Comparison of ENCODE assay signal across 26 cellular contexts in genomic region chr2:120450196-120450820, GRCh38.
A peak's percentile ranks its signal among the peaks of the same experiment; 100 is the strongest.
DNase-seq lines count a peak whose midpoint lies in the region; ATAC-seq and TF ChIP-seq lines count a peak whose summit lies in the region.
"Had no signal": no experiment of that assay in that cellular context is flagged by ENCODE, and none has a peak within 500 bp of the region (broad histone marks: within the 10 kb centered on the region; RNA-seq: fewer than 3 reads in every experiment).

No MANE protein-coding gene starts in this region.

- H3K27me3 Mint-ChIP-seq in activated naive CD4-positive, alpha-beta T cell treated with anti-CD3 and anti-CD28 coated beads, Interleukin-2, amount 10 ng/mL, durations not matched to agents 7 days and 5 days: peaks cover 33% of the 10 kb centered on the region
- H3K27me3 Mint-ChIP-seq in chondrocyte (ENCODE audit: low read depth): peaks cover 21% of the 10 kb centered on the region

- H3K9me3 Mint-ChIP-seq in activated naive CD4-positive, alpha-beta T cell treated with anti-CD3 and anti-CD28 coated beads, Interleukin-2, amount 10 ng/mL, durations not matched to agents 7 days and 5 days: no peaks in the 10 kb centered on the region
- no peaks in the 10 kb centered on the region for H3K9me3 Mint-ChIP-seq in activated naive CD4-positive, alpha-beta T cell treated with anti-CD3 and anti-CD28 coated beads, Interleukin-2, amount 50 U/mL, for 72 hours
- no peaks in the 10 kb centered on the region for H3K9me3 Mint-ChIP-seq in chondrocyte (ENCODE audit: low read depth)
- H3K9me3 Mint-ChIP-seq: CD8-positive, alpha-beta memory T cell had no signal

- no peak for TF ChIP-seq POLR2A in sigmoid colon (IDR thresholded peaks at IDR 0.05)
- no peak for TF ChIP-seq POLR2A in body of pancreas (IDR thresholded peaks at IDR 0.05)

- CTCF ChIA-PET in activated naive CD4-positive, alpha-beta T cell treated with anti-CD3 and anti-CD28 coated beads, Interleukin-2, amount 10 ng/mL, durations not matched to agents 7 days and 5 days (lab: Charles Lee): no interaction called here

- H3K27ac ChIP-seq in sigmoid colon (no peak overlapping the region), body of pancreas (no peak overlapping the region)
- H3K27ac ChIP-seq: HL-60, RWPE1, SJCRH30 had no signal

- intact Hi-C loops in sigmoid colon (cut with DNase I) (no loop called here), body of pancreas (cut with DNase I) (no loop called here)

- ATAC-seq in activated naive CD4-positive, alpha-beta T cell treated with anti-CD3 and anti-CD28 coated beads, Interleukin-2, amount 50 U/mL, for 72 hours: no peak
- ATAC-seq in body of pancreas: no peak
- ATAC-seq in GM18520 (IDR thresholded peaks at IDR 0.05; ENCODE audit: unreplicated experiment): no peak
- ATAC-seq: K562, SK-N-SH treated with all-trans-retinoic acid at 6 μM for 48 hours had no signal

- no peaks in the 10 kb centered on the region for H3K4me1 Mint-ChIP-seq in activated naive CD4-positive, alpha-beta T cell treated with anti-CD3 and anti-CD28 coated beads, Interleukin-2, amount 10 ng/mL, durations not matched to agents 7 days and 5 days
- H3K4me1 Mint-ChIP-seq in chondrocyte (ENCODE audit: low read depth): peaks cover 4% of the 10 kb centered on the region
- H3K4me1 Mint-ChIP-seq: CD14-positive monocyte; CD8-positive, alpha-beta memory T cell had no signal

- H3K4me3 Mint-ChIP-seq in activated naive CD4-positive, alpha-beta T cell treated with anti-CD3 and anti-CD28 coated beads, Interleukin-2, amount 10 ng/mL, durations not matched to agents 7 days and 5 days: no peak overlapping the region
- no peak overlapping the region for H3K4me3 Mint-ChIP-seq in chondrocyte (ENCODE audit: unreplicated experiment)
- H3K4me3 Mint-ChIP-seq: CD14-positive monocyte; CD8-positive, alpha-beta memory T cell had no signal

- peak; percentile 15 for DNase-seq in activated naive CD4-positive, alpha-beta T cell treated with anti-CD3 and anti-CD28 coated beads, Interleukin-2, amount 10 ng/mL, durations not matched to agents 7 days and 5 days
- DNase-seq in activated naive CD4-positive, alpha-beta T cell treated with anti-CD3 and anti-CD28 coated beads, Interleukin-2, amount 50 U/mL, for 72 hours (ENCODE audit: low spot score in 2 of 2): no peak
- DNase-seq in HT1080 (ENCODE audit: low read depth) (peak; percentile 19), chondrocyte (ENCODE audit: low spot score) (peak; percentile 43), sigmoid colon (peak; percentile 49), NCI-H2171 treated with DMSO at 0.1 percent for 48 hours (lab: John Stamatoyannopoulos, UW) (no peak), body of pancreas (no peak)
- DNase-seq: 8988T, ACHN, BE2C, DMS 273 treated with DMSO at 0.1 percent for 48 hours, DMS79, EL, GF-D8, MM.1S, NCI-H2029, NCI-H446 treated with DMSO at 0.1 percent for 48 hours, NCI-H526, SJCRH30 had no signal

- H3K27ac Mint-ChIP-seq in activated naive CD4-positive, alpha-beta T cell treated with anti-CD3 and anti-CD28 coated beads, Interleukin-2, amount 10 ng/mL, durations not matched to agents 7 days and 5 days: no peak overlapping the region
- H3K27ac Mint-ChIP-seq in activated naive CD4-positive, alpha-beta T cell treated with anti-CD3 and anti-CD28 coated beads, Interleukin-2, amount 50 U/mL, for 72 hours: no peak overlapping the region
- no peak overlapping the region for H3K27ac Mint-ChIP-seq in chondrocyte (ENCODE audit: unreplicated experiment)
- H3K27ac Mint-ChIP-seq: CD14-positive monocyte; CD8-positive, alpha-beta memory T cell had no signal

- no peak overlapping the region for H3K4me3 ChIP-seq in sigmoid colon
- H3K4me3 ChIP-seq in body of pancreas: no peak overlapping the region
- H3K4me3 ChIP-seq: K562, SJCRH30 had no signal

- H3K36me3 ChIP-seq in sigmoid colon (no peaks in the 10 kb centered on the region), body of pancreas (replicated peaks in 1 of 2; ENCODE audit: insufficient read depth in 1 of 2, low read depth in 2 of 2) (no peaks in the 10 kb centered on the region)
- H3K36me3 ChIP-seq: BE2C, SJCRH30 had no signal

- no peak for TF ChIP-seq EP300 in sigmoid colon (IDR thresholded peaks at IDR 0.05)

- WGBS in sigmoid colon, 2 donors: 90 to 92% methylated on average over 12 of the region's 12 CpGs
- 85 to 87% methylated on average over 12 of the region's 12 CpGs for WGBS in body of pancreas, 2 donors

- H3K9me3 ChIP-seq in sigmoid colon (no peaks in the 10 kb centered on the region), body of pancreas (no peaks in the 10 kb centered on the region)
- H3K9me3 ChIP-seq: BE2C, SJCRH30 had no signal

- H3K4me1 ChIP-seq in sigmoid colon (no peaks in the 10 kb centered on the region), body of pancreas (peaks cover 16% of the 10 kb centered on the region)
- H3K4me1 ChIP-seq: BE2C, SJCRH30 had no signal

- H3K27me3 ChIP-seq in sigmoid colon (no peaks in the 10 kb centered on the region), body of pancreas (no peaks in the 10 kb centered on the region)
- H3K27me3 ChIP-seq: BE2C had no signal

- no peaks in the 10 kb centered on the region for H3K36me3 Mint-ChIP-seq in activated naive CD4-positive, alpha-beta T cell treated with anti-CD3 and anti-CD28 coated beads, Interleukin-2, amount 10 ng/mL, durations not matched to agents 7 days and 5 days
- no peaks in the 10 kb centered on the region for H3K36me3 Mint-ChIP-seq in activated naive CD4-positive, alpha-beta T cell treated with anti-CD3 and anti-CD28 coated beads, Interleukin-2, amount 50 U/mL, for 72 hours
- H3K36me3 Mint-ChIP-seq in chondrocyte (ENCODE audit: low read depth): no peaks in the 10 kb centered on the region
- H3K36me3 Mint-ChIP-seq: CD14-positive monocyte; CD8-positive, alpha-beta memory T cell had no signal

- TF ChIP-seq CTCF in chondrocyte (IDR thresholded peaks at IDR 0.05) (no peak), sigmoid colon (IDR thresholded peaks at IDR 0.05) (no peak), body of pancreas (IDR thresholded peaks at IDR 0.05) (no peak)

Comparison
In these comparisons a context has a peak if more than half of its experiments do, and no peak if none do; other contexts are left out.
1. DNase-seq: peak in activated naive CD4-positive, alpha-beta T cell treated with anti-CD3 and anti-CD28 coated beads, Interleukin-2, amount 10 ng/mL, durations not matched to agents 7 days and 5 days (single experiment), HT1080 (single experiment), chondrocyte (single experiment) and sigmoid colon (single experiment); none in activated naive CD4-positive, alpha-beta T cell treated with anti-CD3 and anti-CD28 coated beads, Interleukin-2, amount 50 U/mL, for 72 hours (0 of 2), NCI-H2171 treated with DMSO at 0.1 percent for 48 hours (single experiment) and body of pancreas (0 of 4).